18 cellular contexts compared by ENCODE assay signal in the genomic region with DNA sequence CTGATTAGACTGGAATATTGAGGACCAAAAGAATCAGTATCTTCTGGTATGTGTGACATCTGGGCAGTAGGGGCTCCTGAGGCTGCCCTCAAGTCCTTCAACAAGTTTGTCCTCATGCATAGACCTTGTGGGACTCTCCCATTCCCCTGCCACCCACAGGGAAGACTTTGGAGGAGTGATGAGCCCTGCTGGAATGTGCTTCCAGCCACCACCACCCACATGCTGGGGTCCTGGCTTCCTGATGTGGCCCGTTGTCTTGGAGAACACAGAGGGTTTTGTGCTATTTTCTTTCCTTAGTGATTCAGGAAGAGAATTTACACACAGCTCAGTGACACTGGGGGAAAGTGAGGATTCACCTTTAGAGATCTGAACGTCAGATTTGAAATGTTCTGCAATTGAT.
"Had no signal": no experiment of that assay in that cellular context is flagged by ENCODE, and none has a peak within 500 bp of the region (broad histone marks: within the 10 kb centered on the region; RNA-seq: fewer than 3 reads in every experiment).

No MANE protein-coding gene starts in this region.

- DNase-seq: activated CD4-positive, alpha-beta T cell treated with anti-CD3 and anti-CD28 coated beads for 1 hour; activated CD4-positive, alpha-beta T cell treated with anti-CD3 and anti-CD28 coated beads, Interleukin-2, amount 50 U/mL, for 4 hours; activated naive CD4-positive, alpha-beta T cell treated with anti-CD3 and anti-CD28 coated beads for 36 hours; activated naive CD8-positive, alpha-beta T cell treated with anti-CD3 and anti-CD28 coated beads, Interleukin-2, amount 50 U/mL, for 24 hours; activated T-cell treated with anti-CD3 and anti-CD28 coated beads, Interleukin-2, amount 50 U/mL, for 1 hour; dermis blood vessel endothelial cell; effector memory CD8-positive, alpha-beta T cell; gastrocnemius medialis; heart right ventricle; left ventricle myocardium superior; stimulated activated CD4-positive, alpha-beta T cell treated with anti-CD3 and anti-CD28 coated beads, Interleukin-2, amount 100 ng/mL, for 48 hours; T-cell; T-helper 9 cell had no signal

- H3K36me3 ChIP-seq: ascending aorta, gastrocnemius medialis, heart right ventricle had no signal

- H3K9me3 ChIP-seq: ascending aorta, gastrocnemius medialis had no signal

- H3K27ac Mint-ChIP-seq: activated naive CD4-positive, alpha-beta T cell treated with anti-CD3 and anti-CD28 coated beads for 36 hours; activated naive CD8-positive, alpha-beta T cell treated with anti-CD3 and anti-CD28 coated beads, Interleukin-2, amount 50 U/mL, for 24 hours; activated T-helper 2 cell treated with anti-CD3 and anti-CD28 coated beads, Interferon-gamma antibody, Interleukin-2, Interleukin-4, amounts not matched to agents 10 μg/mL and 5 μg/mL and 100 μg/mL, durations not matched to agents 14 hours and 24 hours and 36 hours; effector memory CD8-positive, alpha-beta T cell; stimulated activated memory B cell treated with anti-CD40 and anti-IgM and Interleukin-4, amounts not matched to agents 10 μg/mL and 1 μg/mL and 100 μg/mL, for 72 hours; T-cell had no signal

- H3K27ac ChIP-seq: ascending aorta, epithelial cell of prostate, gastrocnemius medialis, heart right ventricle had no signal

- ATAC-seq: activated naive CD8-positive, alpha-beta T cell treated with anti-CD3 and anti-CD28 coated beads, Interleukin-2, amount 50 U/mL, for 24 hours; effector memory CD8-positive, alpha-beta T cell; gastrocnemius medialis; heart right ventricle; left ventricle myocardium superior; stimulated activated memory B cell treated with anti-CD40 and anti-IgM and Interleukin-4, amounts not matched to agents 10 μg/mL and 1 μg/mL and 100 μg/mL, for 72 hours; T-cell had no signal

- H3K27me3 Mint-ChIP-seq: stimulated activated memory B cell treated with anti-CD40 and anti-IgM and Interleukin-4, amounts not matched to agents 10 μg/mL and 1 μg/mL and 100 μg/mL, for 72 hours had no signal

- H3K4me1 ChIP-seq: ascending aorta, gastrocnemius medialis, heart right ventricle had no signal

- H3K36me3 Mint-ChIP-seq: stimulated activated memory B cell treated with anti-CD40 and anti-IgM and Interleukin-4, amounts not matched to agents 10 μg/mL and 1 μg/mL and 100 μg/mL, for 72 hours; T-cell had no signal

- H3K4me3 Mint-ChIP-seq: activated naive CD4-positive, alpha-beta T cell treated with anti-CD3 and anti-CD28 coated beads for 36 hours; activated naive CD8-positive, alpha-beta T cell treated with anti-CD3 and anti-CD28 coated beads, Interleukin-2, amount 50 U/mL, for 24 hours; effector memory CD8-positive, alpha-beta T cell; neural crest cell; stimulated activated memory B cell treated with anti-CD40 and anti-IgM and Interleukin-4, amounts not matched to agents 10 μg/mL and 1 μg/mL and 100 μg/mL, for 72 hours; T-cell had no signal

- H3K4me1 Mint-ChIP-seq: activated naive CD8-positive, alpha-beta T cell treated with anti-CD3 and anti-CD28 coated beads, Interleukin-2, amount 50 U/mL, for 24 hours; neural crest cell; stimulated activated memory B cell treated with anti-CD40 and anti-IgM and Interleukin-4, amounts not matched to agents 10 μg/mL and 1 μg/mL and 100 μg/mL, for 72 hours; T-cell had no signal

- H3K27me3 ChIP-seq: ascending aorta, gastrocnemius medialis had no signal

- H3K4me3 ChIP-seq: ascending aorta, gastrocnemius medialis, heart right ventricle had no signal

- H3K9me3 Mint-ChIP-seq: activated naive CD8-positive, alpha-beta T cell treated with anti-CD3 and anti-CD28 coated beads, Interleukin-2, amount 50 U/mL, for 24 hours; activated T-helper 2 cell treated with anti-CD3 and anti-CD28 coated beads, Interferon-gamma antibody, Interleukin-2, Interleukin-4, amounts not matched to agents 10 μg/mL and 5 μg/mL and 100 μg/mL, durations not matched to agents 14 hours and 24 hours and 36 hours; effector memory CD8-positive, alpha-beta T cell; neural crest cell had no signal
